16 cellular contexts compared by ENCODE assay signal in genomic region chr1:21917241-21917631, GRCh38. TPM values are rescaled to one million over a fixed set of nuclear protein-coding genes. Genes with fewer than 3 reads are reported as not detected.
DNase-seq lines count a peak whose midpoint lies in the region; ATAC-seq and TF ChIP-seq lines count a peak whose summit lies in the region.
"Not testable (repeated sequence)": the region's sequence is repeated elsewhere in the genome, so short reads cannot be mapped to it uniquely, and the experiment has no call there.
"Had no signal": no experiment of that assay in that cellular context is flagged by ENCODE, and none has a peak within 500 bp of the region (broad histone marks: within the 10 kb centered on the region; RNA-seq: fewer than 3 reads in every experiment).

No MANE protein-coding gene starts in this region.

- not testable (repeated sequence) for H3K4me3 ChIP-seq in GM23248; ascending aorta; esophagus (ENCODE audit: low read depth in 1 of 2, low read length in 2 of 2); heart right ventricle; muscle layer of colon (ENCODE audit: low read depth in 1 of 2, low read length in 2 of 2); rectal smooth muscle tissue (ENCODE audit: low read length); stomach smooth muscle (ENCODE audit: low read length in 2 of 2); uterus

- H3K36me3 ChIP-seq in GM23248 (ENCODE audit: low read depth) (peaks cover 12% of the 10 kb centered on the region), ascending aorta (peaks cover 12 to 13% of the 10 kb centered on the region in 2 donors), heart right ventricle (peaks cover 0 to 66% (median 12%) of the 10 kb centered on the region in 9 donors), muscle layer of colon (ENCODE audit: insufficient read depth, low read length) (peaks cover 15% of the 10 kb centered on the region), stomach smooth muscle (ENCODE audit: control insufficient read depth in 2 of 2, insufficient read depth in 2 of 2, low read length in 2 of 2) (peaks cover 7 to 11% of the 10 kb centered on the region in 2 donors)
- H3K36me3 ChIP-seq in esophagus (ENCODE audit: control insufficient read depth in 2 of 2, insufficient read depth in 2 of 2, low read length in 1 of 2); rectal smooth muscle tissue (ENCODE audit: control insufficient read depth, insufficient read depth, low read length); uterus: not testable (repeated sequence)

- not testable (repeated sequence) for TF ChIP-seq POLR2A in uterus (IDR thresholded peaks at IDR 0.05)

- intact Hi-C loops in ascending aorta (cut with DNase I), result loop anchor here (10.0 kb wide), 1 partner anchor 652 kb away; no protein-coding TSS in a partner anchor
- intact Hi-C loops in heart right ventricle (cut with DNase I); uterus (cut with DNase I; ENCODE audit: low total_unique reads): not testable (repeated sequence)

- not testable (repeated sequence) for H3K4me2 ChIP-seq in GM23248 (ENCODE audit: unreplicated experiment)

- not testable (repeated sequence) for H2AFZ ChIP-seq in GM23248

- H3K9me2 ChIP-seq in GM23248 (ENCODE audit: insufficient read depth), result not testable (repeated sequence)

- in situ Hi-C loops in GM23248 (cut with MboI), result not testable (repeated sequence)

- H3K27me3 ChIP-seq in GM23248 (replicated peaks; ENCODE audit: insufficient read depth); ascending aorta; esophagus (ENCODE audit: control insufficient read depth in 1 of 2, insufficient read depth in 2 of 2, low read length in 2 of 2); heart right ventricle; muscle layer of colon (ENCODE audit: control insufficient read depth in 1 of 2, insufficient read depth in 2 of 2, low read length in 2 of 2); rectal smooth muscle tissue (ENCODE audit: control insufficient read depth, insufficient read depth, low read length); stomach smooth muscle (ENCODE audit: control insufficient read depth in 1 of 2, insufficient read depth in 2 of 2, low read length in 2 of 2); uterus: not testable (repeated sequence)

- ATAC-seq in heart right ventricle, result not testable (repeated sequence)

- whole genome bisulfite sequencing in GM23248 (ENCODE audit: low coverage in 1 of 2, low lambda C conversion rate in 2 of 2, missing lambda C conversion rate in 2 of 2), 2 experiments, result 91 to 94% methylated on average over 6 of the region's 6 CpGs
- 81 to 84% methylated on average over 6 of the region's 6 CpGs for WGBS in esophagus, 2 donors
- 73 to 93% methylated on average over 6 of the region's 6 CpGs for WGBS in heart right ventricle, 2 donors

- not testable (repeated sequence) for DNase-seq in GM23248; ascending aorta (ENCODE audit: low spot score in 2 of 2); heart right ventricle; uterus

- H4K20me1 ChIP-seq in GM23248 (ENCODE audit: insufficient read depth), result not testable (repeated sequence)

- TF ChIP-seq CTCF in ascending aorta (IDR thresholded peaks at IDR 0.05); heart right ventricle (IDR thresholded peaks at IDR 0.05); uterus (IDR thresholded peaks at IDR 0.05): not testable (repeated sequence)

- H3K9me3 ChIP-seq in GM23248 (ENCODE audit: low read depth); ascending aorta; esophagus (ENCODE audit: control insufficient read depth in 2 of 2, insufficient read depth in 1 of 2, low read depth in 1 of 2, low read length in 1 of 2); heart right ventricle; muscle layer of colon (ENCODE audit: low read length); stomach smooth muscle (ENCODE audit: control insufficient read depth in 2 of 2, low read length in 2 of 2); uterus: not testable (repeated sequence)

- H3F3A ChIP-seq in GM23248 (ENCODE audit: insufficient read depth), result peaks cover 51% of the 10 kb centered on the region

- peak overlapping the region; percentile 98 for H3K27ac ChIP-seq in GM23248
- peak overlapping the region; percentile 96 to 98 for H3K27ac ChIP-seq in ascending aorta
- peak overlapping the region; percentile 8 to 27 for H3K27ac ChIP-seq in esophagus (ENCODE audit: low read depth in 2 of 2, low read length in 1 of 2)
- peak overlapping the region in 8 of 10 donors; percentile 5 to 99 (median 91) for H3K27ac ChIP-seq in heart right ventricle
- peak overlapping the region; percentile 66 for H3K27ac ChIP-seq in muscle layer of colon (ENCODE audit: low read depth, low read length)
- H3K27ac ChIP-seq in rectal smooth muscle tissue (ENCODE audit: low read depth, low read length), result peak overlapping the region; percentile 31
- peak overlapping the region; percentile 95 for H3K27ac ChIP-seq in stomach smooth muscle (ENCODE audit: low read length)
- peak overlapping the region; percentile 93 for H3K27ac ChIP-seq in uterus

- peaks cover 85% of the 10 kb centered on the region for H3K79me2 ChIP-seq in GM23248 (ENCODE audit: insufficient read depth)

- not testable (repeated sequence) for H3K9ac ChIP-seq in GM23248; muscle layer of colon (ENCODE audit: low read length); rectal smooth muscle tissue (ENCODE audit: low read length); stomach smooth muscle (ENCODE audit: low read length in 2 of 2)

- peaks cover 60% of the 10 kb centered on the region for H3K4me1 ChIP-seq in GM23248 (ENCODE audit: insufficient read depth)
- peaks cover 43 to 93% of the 10 kb centered on the region in 2 donors for H3K4me1 ChIP-seq in ascending aorta
- peaks cover 10 to 26% of the 10 kb centered on the region in 2 donors for H3K4me1 ChIP-seq in esophagus (ENCODE audit: control insufficient read depth in 2 of 2, insufficient read depth in 2 of 2, low read length in 1 of 2)
- H3K4me1 ChIP-seq in heart right ventricle, result peaks cover 45 to 100% (median 99%) of the 10 kb centered on the region in 9 donors
- peaks cover 77% of the 10 kb centered on the region for H3K4me1 ChIP-seq in muscle layer of colon (ENCODE audit: insufficient read depth, low read length)
- H3K4me1 ChIP-seq in rectal smooth muscle tissue (ENCODE audit: control insufficient read depth, insufficient read depth, low read length), result peaks cover 69% of the 10 kb centered on the region
- peaks cover 91% of the 10 kb centered on the region for H3K4me1 ChIP-seq in stomach smooth muscle (ENCODE audit: control insufficient read depth, insufficient read depth, low read length)
- peaks cover 7 to 60% of the 10 kb centered on the region in 2 donors for H3K4me1 ChIP-seq in uterus

RNA-seq across cellular contexts. Expression of gene HSPG2, which starts 19.9 kb away (rescaled TPM):
- total RNA-seq in GM23248 (2014; rRNA removed; shearing (Covaris generic)), result 407 and 458 TPM in 2 replicates
- 123 and 126 TPM in 2 replicates for polyA plus RNA-seq in GM23248 (2016; fragmentation: Nextera tagmentation; extraction: Ambion mirVana)
- total RNA-seq in ascending aorta, result 1,294 TPM
- polyA plus RNA-seq in esophagus, result 10 to 100 TPM; 37.6 to 55.0 TPM
- total RNA-seq in heart right ventricle, result 100 to 1,000 TPM; 249 to 508 (median 320) TPM
- polyA plus RNA-seq in heart right ventricle, result 100 to 1,000 TPM; 221 to 276 TPM
- 100 to 1,000 TPM in 3 of 4 donors, 10 to 100 TPM in 1; 96.8 to 677 (median 290) TPM for total RNA-seq in uterus

RNA-seq across cellular contexts. Expression of gene CELA3B, which starts 59.6 kb away (rescaled TPM):
- total RNA-seq in GM23248 (2014; rRNA removed; shearing (Covaris generic)), result not detected in 2 replicates
- polyA plus RNA-seq in GM23248 (2016; fragmentation: Nextera tagmentation; extraction: Ambion mirVana) (not detected in 2 replicates), esophagus (1 to 10 TPM in 1 of 2 donors, under 1 TPM in 1; 0.18 to 1.1 TPM), heart right ventricle (under 1 TPM in 1 of 2 donors, not detected in 1; 0.13 TPM)
- total RNA-seq in ascending aorta (not detected), heart right ventricle (1 to 10 TPM in 7 of 10 donors, not detected in 3; 1.1 to 2.5 (median 1.3) TPM), uterus (under 1 TPM in 1 of 4 donors, not detected in 3; 0.35 TPM)
- total RNA-seq: A172; CD4-positive, CD25-positive, alpha-beta regulatory T cell; H4; PC-3; Right ventricle myocardium inferior; RPMI7951 had no signal
- polyA plus RNA-seq: AG04450; CD4-positive, CD25-positive, alpha-beta regulatory T cell; IgD-negative memory B cell had no signal

Comparison
In these comparisons a context has a peak if more than half of its experiments do, and no peak if none do; other contexts are left out.
1. H3K27ac ChIP-seq: peak in every context shown above with its lines; median percentile 98 in GM23248; 97 in ascending aorta; 95 in stomach smooth muscle; 93 in uterus; 91 in heart right ventricle; 66 in muscle layer of colon; 31 in rectal smooth muscle tissue; 18 in esophagus.